11 cellular contexts compared by ENCODE assay signal in the genomic region with DNA sequence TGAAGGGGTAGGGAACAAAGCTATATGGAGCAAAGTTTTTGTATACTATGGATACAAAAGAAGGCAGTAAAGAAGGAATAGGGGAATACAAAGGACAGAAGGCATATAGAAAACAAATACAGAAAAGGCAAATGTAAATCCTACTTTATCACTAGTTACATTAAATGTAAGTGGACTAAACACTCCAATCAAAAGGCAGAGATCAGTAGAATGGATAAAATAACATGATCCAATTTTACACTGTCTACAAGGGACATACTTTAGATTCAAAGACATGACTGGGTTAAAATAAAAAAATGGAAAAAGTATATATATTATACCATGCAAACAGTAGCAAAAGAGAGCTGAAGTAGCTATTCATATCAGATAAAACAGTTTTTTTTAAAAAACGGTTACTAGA.
"Had no signal": no experiment of that assay in that cellular context is flagged by ENCODE, and none has a peak within 500 bp of the region (broad histone marks: within the 10 kb centered on the region; RNA-seq: fewer than 3 reads in every experiment).

No MANE protein-coding gene starts in this region.

- H3K4me3 Mint-ChIP-seq: GM23338, H9, HFFc6 had no signal

- H3K4me1 Mint-ChIP-seq: GM23338 had no signal

- H3K4me1 ChIP-seq: HAP-1 had no signal

- H3K9me3 ChIP-seq: HAP-1 had no signal

- H3K9ac ChIP-seq: GM23248 had no signal

- H3K27ac ChIP-seq: GM23248 had no signal

- FAIRE-seq: H1, H54 had no signal

- H3K36me3 ChIP-seq: HAP-1 had no signal

- H2AFZ ChIP-seq: GM23248, GM23338 had no signal

- H3K4me3 ChIP-seq: GM23248, GM23338, HAP-1 had no signal

- H3K27ac Mint-ChIP-seq: GM23338, H9, HFFc6 had no signal

- H3K4me2 ChIP-seq: GM23338 had no signal

- ATAC-seq: GM23338, HCT116 had no signal

- DNase-seq: GM23248, GOT3, H7, H9, HCEC 1CT, HFFc6 had no signal
